ENCODE assay signal across 14 cellular contexts in genomic region chr15:62899090-62899493, GRCh38.
DNase-seq lines count a peak whose midpoint lies in the region; ATAC-seq and TF ChIP-seq lines count a peak whose summit lies in the region.
"Had no signal": no experiment of that assay in that cellular context is flagged by ENCODE, and none has a peak within 500 bp of the region (broad histone marks: within the 10 kb centered on the region; RNA-seq: fewer than 3 reads in every experiment).

No MANE protein-coding gene starts in this region.

- H3K9me3 ChIP-seq in HCT116 (ENCODE audit: control insufficient read depth in 1 of 2, insufficient read depth in 1 of 2, low read depth in 1 of 2, low read length in 2 of 2): no peaks in the 10 kb centered on the region
- H3K9me3 ChIP-seq in right cardiac atrium (ENCODE audit: control insufficient read depth, low read length): no peaks in the 10 kb centered on the region
- H3K9me3 ChIP-seq in sigmoid colon: no peaks in the 10 kb centered on the region
- no peaks in the 10 kb centered on the region for H3K9me3 ChIP-seq in GM23248 (ENCODE audit: low read depth)
- H3K9me3 ChIP-seq: BLaER1 treated with 17β-estradiol and CSF1 and Interleukin-3, amounts not matched to agents 10 nM and 100 nM had no signal

- DNase-seq in HCT116 (ENCODE audit: low read depth, low spot score) (no peak), SW480 (ENCODE audit: low spot score) (peak; percentile 34), right cardiac atrium (peak in 1 of 3 donors; percentile 59), sigmoid colon (peak; percentile 93), GM23248 (no peak), GM23338 (ENCODE audit: low spot score) (no peak)
- DNase-seq in activated CD4-positive, alpha-beta T cell treated with anti-CD3 and anti-CD28 coated beads for 1 hour: no peak
- DNase-seq: activated CD4-positive, alpha-beta T cell treated with anti-CD3 and anti-CD28 coated beads, Interleukin-2, amount 10 ng/mL, durations not matched to agents 24 days and 14 days; GDM1; MM.1S; stimulated activated CD4-positive, alpha-beta T cell treated with anti-CD3 and anti-CD28 coated beads, Interleukin-12 subunit alpha, Interleukin-12 subunit beta, amount 100 ng/mL, for 4 hours; SW 1271 had no signal

- no peaks in the 10 kb centered on the region for H3K9me3 Mint-ChIP-seq in GM23338
- H3K9me3 Mint-ChIP-seq: activated CD4-positive, alpha-beta T cell treated with anti-CD3 and anti-CD28 coated beads, Interleukin-2, amount 10 ng/mL, durations not matched to agents 24 days and 14 days had no signal

- no peak for TF ChIP-seq CTCF in HCT116 (IDR thresholded peaks at IDR 0.05 in 2 of 3, conservative IDR thresholded peaks at IDR 0.05 in 1 of 3; ENCODE audit: borderline replicate concordance in 1 of 3, insufficient read depth in 1 of 3, low read depth in 2 of 3, low read length in 2 of 3)
- no peak for TF ChIP-seq CTCF in sigmoid colon (IDR thresholded peaks at IDR 0.05)
- TF ChIP-seq CTCF in GM23338 (conservative IDR thresholded peaks at IDR 0.05; ENCODE audit: low read depth in 2 of 2): no peak

- TF ChIP-seq POLR2A in HCT116 (IDR thresholded peaks at IDR 0.05; ENCODE audit: borderline replicate concordance, extremely low read depth, insufficient read depth, insufficient read length) (no peak), sigmoid colon (IDR thresholded peaks at IDR 0.05) (no peak)

- H3K27me3 Mint-ChIP-seq in GM23338 (ENCODE audit: insufficient read depth, low read depth, poor library complexity): peaks cover 5% of the 10 kb centered on the region
- H3K27me3 Mint-ChIP-seq: activated CD4-positive, alpha-beta T cell treated with anti-CD3 and anti-CD28 coated beads, Interleukin-2, amount 10 ng/mL, durations not matched to agents 24 days and 14 days had no signal

- in situ Hi-C loops in GM23248 (cut with MboI): no loop called here

- RAD21 ChIA-PET in HCT116 (lab: Charles Lee; ENCODE audit: low non-redundant PET in 1 of 2, low total read pairs in 2 of 2, uncharacterized antibody in 2 of 2, unreplicated experiment in 2 of 2): no interaction called here

- H3K27ac ChIP-seq in HCT116 (ENCODE audit: low read depth, low read length): no peak overlapping the region
- H3K27ac ChIP-seq in right cardiac atrium (ENCODE audit: low read length): peak overlapping the region; percentile 95
- H3K27ac ChIP-seq in sigmoid colon: peak overlapping the region; percentile 85 to 96 (median 90)
- no peak overlapping the region for H3K27ac ChIP-seq in GM23248
- no peak overlapping the region for H3K27ac ChIP-seq in GM23338 (ENCODE audit: low read depth)
- H3K27ac ChIP-seq: BLaER1 treated with 17β-estradiol and CSF1 and Interleukin-3, amounts not matched to agents 10 nM and 100 nM had no signal

- H3F3A ChIP-seq in GM23248 (ENCODE audit: insufficient read depth) (peaks cover 32% of the 10 kb centered on the region), GM23338 (replicated peaks; ENCODE audit: low read depth) (no peaks in the 10 kb centered on the region)

- no TSS peak for BruUV-seq in HCT116 (replicated peaks; lab: Mats Ljungman, UMichigan)

- H3K9ac ChIP-seq in HCT116 (ENCODE audit: low read length) (no peak overlapping the region), GM23248 (no peak overlapping the region)
- H3K9ac ChIP-seq: BLaER1 treated with 17β-estradiol and CSF1 and Interleukin-3, amounts not matched to agents 10 nM and 100 nM had no signal

- H3K4me2 ChIP-seq in HCT116 (ENCODE audit: low read length): peak overlapping the region; percentile 7; the same call in 1 of the 2 replicates
- no peak overlapping the region for H3K4me2 ChIP-seq in GM23248 (ENCODE audit: unreplicated experiment)
- no peak overlapping the region for H3K4me2 ChIP-seq in GM23338
- H3K4me2 ChIP-seq: BLaER1 treated with 17β-estradiol and CSF1 and Interleukin-3, amounts not matched to agents 10 nM and 100 nM had no signal

- H4K20me1 ChIP-seq in HCT116 (ENCODE audit: insufficient read depth): no peaks in the 10 kb centered on the region
- no peaks in the 10 kb centered on the region for H4K20me1 ChIP-seq in GM23248 (ENCODE audit: insufficient read depth)
- no peaks in the 10 kb centered on the region for H4K20me1 ChIP-seq in GM23338 (replicated peaks; ENCODE audit: insufficient read depth)
- H4K20me1 ChIP-seq: BLaER1 treated with 17β-estradiol and CSF1 and Interleukin-3, amounts not matched to agents 10 nM and 100 nM had no signal

- H3K36me3 ChIP-seq in HCT116 (ENCODE audit: control insufficient read depth in 1 of 2, insufficient read depth in 2 of 2, low read length in 2 of 2): no peaks in the 10 kb centered on the region
- H3K36me3 ChIP-seq in sigmoid colon: no peaks in the 10 kb centered on the region
- H3K36me3 ChIP-seq in GM23248 (ENCODE audit: low read depth): no peaks in the 10 kb centered on the region
- H3K36me3 ChIP-seq in GM23338 (ENCODE audit: insufficient read depth): no peaks in the 10 kb centered on the region
- H3K36me3 ChIP-seq: BLaER1 treated with 17β-estradiol and CSF1 and Interleukin-3, amounts not matched to agents 10 nM and 100 nM had no signal

- H3K9me2 ChIP-seq in HCT116 (ENCODE audit: insufficient read depth) (no peaks in the 10 kb centered on the region), GM23248 (ENCODE audit: insufficient read depth) (no peaks in the 10 kb centered on the region), GM23338 (ENCODE audit: insufficient read depth) (no peaks in the 10 kb centered on the region)

- no peaks in the 10 kb centered on the region for H3K27me3 ChIP-seq in HCT116 (ENCODE audit: insufficient read depth, low read length)
- H3K27me3 ChIP-seq in right cardiac atrium (ENCODE audit: control insufficient read depth, insufficient read depth): no peaks in the 10 kb centered on the region
- H3K27me3 ChIP-seq in sigmoid colon: no peaks in the 10 kb centered on the region
- H3K27me3 ChIP-seq in GM23248 (replicated peaks; ENCODE audit: insufficient read depth): no peaks in the 10 kb centered on the region
- H3K27me3 ChIP-seq in GM23338 (ENCODE audit: insufficient read depth): no peaks in the 10 kb centered on the region

- H2AFZ ChIP-seq in HCT116 (ENCODE audit: low read depth, low read length, poor library complexity, severe bottlenecking) (no peak overlapping the region), GM23248 (no peak overlapping the region), GM23338 (no peak overlapping the region)

- CTCF ChIA-PET in HCT116 (lab: Charles Lee): no interaction called here

- no peaks in the 10 kb centered on the region for H3K36me3 Mint-ChIP-seq in GM23338 (ENCODE audit: low read depth)

- no peak for TF ChIP-seq RAD21 in HCT116 (IDR thresholded peaks at IDR 0.05; ENCODE audit: low read depth)

- 55% methylated on average over 2 of the region's 2 CpGs for WGBS in right cardiac atrium
- 13 to 48% methylated on average over 2 of the region's 2 CpGs for WGBS in sigmoid colon, 2 donors
- WGBS in GM23248 (ENCODE audit: low coverage in 1 of 2, low lambda C conversion rate in 2 of 2, missing lambda C conversion rate in 2 of 2), 2 experiments: 61 to 68% methylated on average over 2 of the region's 2 CpGs

- H3K4me1 ChIP-seq in HCT116 (ENCODE audit: control insufficient read depth in 1 of 2, insufficient read depth in 2 of 2, low read length in 2 of 2) (peaks cover 28 to 52% of the 10 kb centered on the region in 2 experiments), right cardiac atrium (ENCODE audit: control insufficient read depth, insufficient read depth, low read length) (peaks cover 9% of the 10 kb centered on the region), sigmoid colon (peaks cover 0 to 76% (median 71%) of the 10 kb centered on the region in 4 donors), GM23248 (ENCODE audit: insufficient read depth) (peaks cover 43% of the 10 kb centered on the region), GM23338 (ENCODE audit: insufficient read depth) (peaks cover 37% of the 10 kb centered on the region)

- H3K79me2 ChIP-seq in HCT116 (ENCODE audit: insufficient read depth, low read length): no peaks in the 10 kb centered on the region
- H3K79me2 ChIP-seq in GM23248 (ENCODE audit: insufficient read depth): no peaks in the 10 kb centered on the region
- no peaks in the 10 kb centered on the region for H3K79me2 ChIP-seq in GM23338 (replicated peaks; ENCODE audit: insufficient read depth)

- ATAC-seq in HCT116 (no peak), right cardiac atrium (peak in 1 of 2 donors; percentile 67), GM23338 (no peak), GM18517 (IDR thresholded peaks at IDR 0.05; ENCODE audit: unreplicated experiment) (no peak)

- POLR2A ChIA-PET in HCT116 (lab: Charles Lee): no interaction called here

- intact Hi-C loops in HCT116 (cut with micrococcal nuclease) (no loop called here), right cardiac atrium (cut with DNase I) (loop anchor here in 2 of 4 donors (5.0 to 10.0 kb wide), 2 partner anchors 54 to 143 kb away; partner anchors contain the start of gene TPM1 (in 1 of the 2)), sigmoid colon (cut with DNase I) (loop anchor here (2.0 kb wide), 1 partner anchor 50 kb away; no protein-coding TSS in a partner anchor)

- H3K4me3 ChIP-seq in HCT116 (replicated peaks in 1 of 2; ENCODE audit: low read depth in 1 of 2, low read length in 2 of 2): no peak overlapping the region
- no peak overlapping the region for H3K4me3 ChIP-seq in right cardiac atrium (ENCODE audit: low read length)
- no peak overlapping the region for H3K4me3 ChIP-seq in sigmoid colon
- no peak overlapping the region for H3K4me3 ChIP-seq in GM23248
- H3K4me3 ChIP-seq in GM23338: no peak overlapping the region
- H3K4me3 ChIP-seq: BLaER1 treated with 17β-estradiol and CSF1 and Interleukin-3, amounts not matched to agents 10 nM and 100 nM had no signal

- H3K4me1 Mint-ChIP-seq in GM23338: peaks cover 58% of the 10 kb centered on the region
- H3K4me1 Mint-ChIP-seq: activated CD4-positive, alpha-beta T cell treated with anti-CD3 and anti-CD28 coated beads, Interleukin-2, amount 10 ng/mL, durations not matched to agents 24 days and 14 days had no signal

- peak; percentile 99 to 100 (median 100) for TF ChIP-seq EP300 in sigmoid colon (IDR thresholded peaks at IDR 0.05)

- no peak overlapping the region for H3K27ac Mint-ChIP-seq in GM23338
- H3K27ac Mint-ChIP-seq: activated CD4-positive, alpha-beta T cell treated with anti-CD3 and anti-CD28 coated beads, Interleukin-2, amount 10 ng/mL, durations not matched to agents 24 days and 14 days had no signal

- no peak overlapping the region for H3K4me3 Mint-ChIP-seq in GM23338
- H3K4me3 Mint-ChIP-seq: activated CD4-positive, alpha-beta T cell treated with anti-CD3 and anti-CD28 coated beads, Interleukin-2, amount 10 ng/mL, durations not matched to agents 24 days and 14 days had no signal

TF ChIP-seq in HCT116, 20 proteins besides CTCF, POLR2A, EP300 and RAD21 (continues in another document):
- TF ChIP-seq ELF1 (IDR thresholded peaks at IDR 0.05; ENCODE audit: borderline replicate concordance, low read depth) (no peak), SRF (IDR thresholded peaks at IDR 0.05; ENCODE audit: low read depth) (no peak), TCF7L2 (IDR thresholded peaks at IDR 0.05; ENCODE audit: borderline replicate concordance, extremely low read depth, insufficient read depth, insufficient read length) (no peak)

TF ChIP-seq in GM23338, 12 proteins besides CTCF, POLR2A, EP300 and RAD21 (continues in another document):
- no peak for TF ChIP-seq NANOG (IDR thresholded peaks at IDR 0.05; ENCODE audit: borderline replicate concordance)

Comparison
In these comparisons a context has a peak if more than half of its experiments do, and no peak if none do; other contexts are left out.
1. DNase-seq: peak in SW480 (single experiment) and sigmoid colon (single experiment); none in HCT116 (single experiment), GM23248 (single experiment), GM23338 (single experiment) and activated CD4-positive, alpha-beta T cell treated with anti-CD3 and anti-CD28 coated beads for 1 hour (single experiment).
2. H3K27ac ChIP-seq: peak in right cardiac atrium (single experiment) and sigmoid colon (4 of 4); none in HCT116 (single experiment), GM23248 (single experiment) and GM23338 (single experiment).